1 cellular context compared by ENCODE assay signal in the genomic region with DNA sequence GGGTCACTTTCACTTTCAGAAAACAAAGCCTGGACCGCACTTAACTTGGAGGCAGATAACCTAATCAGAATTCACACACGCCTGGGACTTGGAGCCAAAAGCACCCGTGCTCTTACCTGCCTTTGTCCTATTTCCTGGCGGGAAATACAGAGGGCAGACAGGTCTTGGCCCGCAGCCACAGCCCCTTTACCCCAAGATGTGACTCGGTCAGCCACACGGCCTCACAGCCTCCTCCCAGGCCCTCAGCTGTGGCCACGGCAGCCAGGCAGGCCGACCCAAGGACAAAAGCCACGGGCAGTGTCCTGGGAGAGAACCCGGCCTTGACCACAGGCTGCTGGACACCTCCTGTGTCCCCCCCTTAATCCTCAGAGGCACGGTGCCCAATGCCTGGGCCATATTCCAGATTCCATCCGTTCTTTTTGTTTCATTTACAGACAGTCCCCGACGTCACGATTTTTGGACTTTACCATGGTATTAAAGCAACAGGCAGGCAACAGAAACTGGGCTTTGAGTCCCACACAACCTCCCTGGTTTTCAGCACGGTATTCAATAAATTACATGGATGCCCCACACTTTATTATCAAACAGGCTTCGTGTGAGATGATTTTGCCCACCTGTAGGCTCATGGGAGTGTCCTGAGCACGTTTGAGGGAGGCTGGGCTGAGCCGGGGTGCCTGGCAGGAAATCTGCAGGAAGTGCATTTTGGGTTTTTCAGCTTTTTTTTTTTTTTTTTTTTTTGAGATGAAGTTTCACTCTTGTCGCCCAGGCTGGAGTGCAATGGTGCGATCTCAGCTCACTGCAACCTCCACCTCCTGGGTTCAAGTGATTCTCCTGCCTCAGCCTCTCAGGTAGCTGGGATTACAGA.
A peak's percentile ranks its signal among the peaks of the same experiment; 100 is the strongest.
TF ChIP-seq lines count a peak whose summit lies in the region.

No MANE protein-coding gene starts in this region.

TF ChIP-seq in HepG2, 621 proteins besides CTCF, POLR2A, EP300 and RAD21 (continued from another document and continues in another):
- TF ChIP-seq ZNF768 (CRISPR knock-in tag; IDR thresholded peaks at IDR 0.05) = peak; percentile 23; the same call in 1 of the 2 replicates
- TF ChIP-seq GZF1 (CRISPR knock-in tag; IDR thresholded peaks at IDR 0.05) = no peak
- 0 out of 2 replicates have a peak, but pooled peaks have one; percentile 30 for TF ChIP-seq PAWR (CRISPR knock-in tag; IDR thresholded peaks at IDR 0.05; ENCODE audit: borderline replicate concordance)
- peak; percentile 81; the same call in 1 of the 2 replicates for TF ChIP-seq ZNF33B (CRISPR knock-in tag; IDR thresholded peaks at IDR 0.05)
- TF ChIP-seq AGO1 (IDR thresholded peaks at IDR 0.05; ENCODE audit: low read depth, low read length, poor library complexity, severe bottlenecking) = peak; percentile 68
- peak; percentile 76 for TF ChIP-seq ZFY (CRISPR knock-in tag; IDR thresholded peaks at IDR 0.05)
- peak; percentile 12; the same call in 1 of the 2 replicates for TF ChIP-seq MYC (CRISPR knock-in tag; IDR thresholded peaks at IDR 0.05; ENCODE audit: borderline replicate concordance)
- TF ChIP-seq DZIP1 (CRISPR knock-in tag; IDR thresholded peaks at IDR 0.05) = no peak
- TF ChIP-seq MAZ (IDR thresholded peaks at IDR 0.05; ENCODE audit: borderline replicate concordance, low read depth, low read length) = no peak
- no peak for TF ChIP-seq MAZ (CRISPR knock-in tag; IDR thresholded peaks at IDR 0.05; ENCODE audit: low read depth)
- TF ChIP-seq PITX1 (CRISPR knock-in tag; IDR thresholded peaks at IDR 0.05) = peak; percentile 66
- TF ChIP-seq UBTF (CRISPR knock-in tag; IDR thresholded peaks at IDR 0.05) = peak; percentile 64; the same call in 1 of the 2 replicates
- peak; percentile 45 for TF ChIP-seq TEAD3 (CRISPR knock-in tag; optimal IDR thresholded peaks at IDR 0.05; ENCODE audit: borderline replicate concordance)
- TF ChIP-seq, protein P1, sequence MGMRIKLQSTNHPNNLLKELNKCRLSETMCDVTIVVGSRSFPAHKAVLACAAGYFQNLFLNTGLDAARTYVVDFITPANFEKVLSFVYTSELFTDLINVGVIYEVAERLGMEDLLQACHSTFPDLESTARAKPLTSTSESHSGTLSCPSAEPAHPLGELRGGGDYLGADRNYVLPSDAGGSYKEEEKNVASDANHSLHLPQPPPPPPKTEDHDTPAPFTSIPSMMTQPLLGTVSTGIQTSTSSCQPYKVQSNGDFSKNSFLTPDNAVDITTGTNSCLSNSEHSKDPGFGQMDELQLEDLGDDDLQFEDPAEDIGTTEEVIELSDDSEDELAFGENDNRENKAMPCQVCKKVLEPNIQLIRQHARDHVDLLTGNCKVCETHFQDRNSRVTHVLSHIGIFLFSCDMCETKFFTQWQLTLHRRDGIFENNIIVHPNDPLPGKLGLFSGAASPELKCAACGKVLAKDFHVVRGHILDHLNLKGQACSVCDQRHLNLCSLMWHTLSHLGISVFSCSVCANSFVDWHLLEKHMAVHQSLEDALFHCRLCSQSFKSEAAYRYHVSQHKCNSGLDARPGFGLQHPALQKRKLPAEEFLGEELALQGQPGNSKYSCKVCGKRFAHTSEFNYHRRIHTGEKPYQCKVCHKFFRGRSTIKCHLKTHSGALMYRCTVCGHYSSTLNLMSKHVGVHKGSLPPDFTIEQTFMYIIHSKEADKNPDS (CRISPR knock-in tag; IDR thresholded peaks at IDR 0.05) = peak; percentile 73; the same call in 1 of the 2 replicates
- TF ChIP-seq DMAP1 (CRISPR knock-in tag; IDR thresholded peaks at IDR 0.05) = peak; percentile 52; the same call in 1 of the 2 replicates
- TF ChIP-seq ZBTB8A (CRISPR knock-in tag; IDR thresholded peaks at IDR 0.05; ENCODE audit: borderline replicate concordance, low read depth) = peak; percentile 35; the same call in 1 of the 2 replicates
- TF ChIP-seq ZNF646 (CRISPR knock-in tag; IDR thresholded peaks at IDR 0.05) = 0 out of 2 replicates have a peak, but pooled peaks have one; percentile 19
- TF ChIP-seq ZNF598 (CRISPR knock-in tag; IDR thresholded peaks at IDR 0.05; ENCODE audit: borderline replicate concordance) = peak; percentile 97
- peak; percentile 44; the same call in 1 of the 2 replicates for TF ChIP-seq SAP130 (CRISPR knock-in tag; IDR thresholded peaks at IDR 0.05; ENCODE audit: low read depth)
- TF ChIP-seq ZNF605 (CRISPR knock-in tag; IDR thresholded peaks at IDR 0.05) = peak; percentile 71; the same call in 1 of the 2 replicates
- TF ChIP-seq ZNF430 (CRISPR knock-in tag; IDR thresholded peaks at IDR 0.05) = peak; percentile 57; the same call in 1 of the 2 replicates
- TF ChIP-seq MIER2 (CRISPR knock-in tag; IDR thresholded peaks at IDR 0.05) = 0 out of 2 replicates have a peak, but pooled peaks have one; percentile 16
- TF ChIP-seq ZNF276 (CRISPR knock-in tag; IDR thresholded peaks at IDR 0.05; ENCODE audit: low read depth) = 0 out of 2 replicates have a peak, but pooled peaks have one; percentile 38
- TF ChIP-seq, protein P2, sequence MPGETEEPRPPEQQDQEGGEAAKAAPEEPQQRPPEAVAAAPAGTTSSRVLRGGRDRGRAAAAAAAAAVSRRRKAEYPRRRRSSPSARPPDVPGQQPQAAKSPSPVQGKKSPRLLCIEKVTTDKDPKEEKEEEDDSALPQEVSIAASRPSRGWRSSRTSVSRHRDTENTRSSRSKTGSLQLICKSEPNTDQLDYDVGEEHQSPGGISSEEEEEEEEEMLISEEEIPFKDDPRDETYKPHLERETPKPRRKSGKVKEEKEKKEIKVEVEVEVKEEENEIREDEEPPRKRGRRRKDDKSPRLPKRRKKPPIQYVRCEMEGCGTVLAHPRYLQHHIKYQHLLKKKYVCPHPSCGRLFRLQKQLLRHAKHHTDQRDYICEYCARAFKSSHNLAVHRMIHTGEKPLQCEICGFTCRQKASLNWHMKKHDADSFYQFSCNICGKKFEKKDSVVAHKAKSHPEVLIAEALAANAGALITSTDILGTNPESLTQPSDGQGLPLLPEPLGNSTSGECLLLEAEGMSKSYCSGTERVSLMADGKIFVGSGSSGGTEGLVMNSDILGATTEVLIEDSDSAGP (CRISPR knock-in tag; IDR thresholded peaks at IDR 0.05; ENCODE audit: borderline replicate concordance) = peak; percentile 85; the same call in 1 of the 2 replicates
- TF ChIP-seq, protein P3, sequence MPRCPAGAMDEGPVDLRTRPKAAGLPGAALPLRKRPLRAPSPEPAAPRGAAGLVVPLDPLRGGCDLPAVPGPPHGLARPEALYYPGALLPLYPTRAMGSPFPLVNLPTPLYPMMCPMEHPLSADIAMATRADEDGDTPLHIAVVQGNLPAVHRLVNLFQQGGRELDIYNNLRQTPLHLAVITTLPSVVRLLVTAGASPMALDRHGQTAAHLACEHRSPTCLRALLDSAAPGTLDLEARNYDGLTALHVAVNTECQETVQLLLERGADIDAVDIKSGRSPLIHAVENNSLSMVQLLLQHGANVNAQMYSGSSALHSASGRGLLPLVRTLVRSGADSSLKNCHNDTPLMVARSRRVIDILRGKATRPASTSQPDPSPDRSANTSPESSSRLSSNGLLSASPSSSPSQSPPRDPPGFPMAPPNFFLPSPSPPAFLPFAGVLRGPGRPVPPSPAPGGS (CRISPR knock-in tag; IDR thresholded peaks at IDR 0.05) = peak; percentile 92
- no peak for TF ChIP-seq BORCS8-MEF2B (CRISPR knock-in tag; IDR thresholded peaks at IDR 0.05)
- TF ChIP-seq PTBP1 (IDR thresholded peaks at IDR 0.05; ENCODE audit: low read depth, low read length, poor library complexity, severe bottlenecking) = no peak
- TF ChIP-seq FOXA1 (IDR thresholded peaks at IDR 0.05) = no peak
- peak; percentile 9; the same call in 1 of the 2 replicates for TF ChIP-seq FOXA1 (CRISPR knock-in tag; IDR thresholded peaks at IDR 0.05)
- 0 out of 2 replicates have a peak, but pooled peaks have one; percentile 26 for TF ChIP-seq RXRA (CRISPR knock-in tag; IDR thresholded peaks at IDR 0.05)
- no peak for TF ChIP-seq ZNF264 (CRISPR knock-in tag; IDR thresholded peaks at IDR 0.05)
- TF ChIP-seq HNF4A (CRISPR knock-in tag; IDR thresholded peaks at IDR 0.05) = peak; percentile 32; the same call in 1 of the 2 replicates
- TF ChIP-seq MEF2D (CRISPR knock-in tag; IDR thresholded peaks at IDR 0.05) = 0 out of 2 replicates have a peak, but pooled peaks have one; percentile 35
- TF ChIP-seq ZNF678 (CRISPR knock-in tag; IDR thresholded peaks at IDR 0.05) = no peak
- 0 out of 2 replicates have a peak, but pooled peaks have one; percentile 19 for TF ChIP-seq ZNF263 (CRISPR knock-in tag; IDR thresholded peaks at IDR 0.05)
- peak; percentile 19 for TF ChIP-seq SKI (IDR thresholded peaks at IDR 0.05; ENCODE audit: partially characterized antibody)
- no peak for TF ChIP-seq GFI1 (CRISPR knock-in tag; IDR thresholded peaks at IDR 0.05; ENCODE audit: borderline replicate concordance)
